Comparison of ENCODE assay signal across 8 cellular contexts in genomic region chr2:32627441-32627900, GRCh38. TPM values are rescaled to one million over a fixed set of nuclear protein-coding genes. Genes with fewer than 3 reads are reported as not detected.
DNase-seq lines count a peak whose midpoint lies in the region; ATAC-seq and TF ChIP-seq lines count a peak whose summit lies in the region.

No MANE protein-coding gene starts in this region.

- no peak overlapping the region for H2BK120ac ChIP-seq in trophoblast cell (ENCODE audit: insufficient read depth, low read length, poor library complexity)

- no peak overlapping the region for H2BK12ac ChIP-seq in trophoblast cell (ENCODE audit: low read length)

- H3K4me2 ChIP-seq in trophoblast cell (ENCODE audit: low read length): peak overlapping the region; percentile 97

- H2AFZ ChIP-seq in trophoblast cell (ENCODE audit: insufficient read depth, low read length, poor library complexity): peak overlapping the region; percentile 68

- H3K9me3 ChIP-seq in heart left ventricle (no peaks in the 10 kb centered on the region), trophoblast cell (ENCODE audit: insufficient read depth, low read depth, low read length) (no peaks in the 10 kb centered on the region)

- H3K27me3 Mint-ChIP-seq in activated T-helper 2 cell treated with anti-CD3 and anti-CD28 coated beads, Interferon-gamma antibody, Interleukin-2, Interleukin-4, amounts not matched to agents 10 μg/mL and 5 μg/mL and 100 μg/mL, durations not matched to agents 14 hours and 24 hours and 36 hours (ENCODE audit: low read depth): no peaks in the 10 kb centered on the region

- peak overlapping the region; percentile 51 for H4K8ac ChIP-seq in trophoblast cell (ENCODE audit: low read depth, low read length)

- H3K79me2 ChIP-seq in trophoblast cell (ENCODE audit: control insufficient read depth, insufficient read depth, low read length, poor library complexity): peaks cover 2% of the 10 kb centered on the region

- H3K9me3 Mint-ChIP-seq in activated T-helper 2 cell treated with anti-CD3 and anti-CD28 coated beads, Interferon-gamma antibody, Interleukin-2, Interleukin-4, amounts not matched to agents 10 μg/mL and 5 μg/mL and 100 μg/mL, durations not matched to agents 14 hours and 24 hours and 36 hours: no peaks in the 10 kb centered on the region

- DNase-seq in DMS114 treated with DMSO at 0.1 percent for 48 hours (lab: John Stamatoyannopoulos, UW; ENCODE audit: unreplicated experiment) (peak; percentile 37), heart left ventricle (peak in 4 of 5 donors; percentile 30 to 57 (median 42)), trophoblast cell (peak; percentile 40 to 64), SIG-M5 (lab: John Stamatoyannopoulos, UW) (no peak), GDM1 (lab: John Stamatoyannopoulos, UW) (no peak)
- DNase-seq in activated T-helper 2 cell treated with anti-CD3 and anti-CD28 coated beads, Interferon-gamma antibody, Interleukin-2, Interleukin-4, amounts not matched to agents 10 μg/mL and 5 μg/mL and 100 μg/mL, durations not matched to agents 14 hours and 24 hours and 36 hours (ENCODE audit: low spot score): no peak

- H3K79me1 ChIP-seq in trophoblast cell (ENCODE audit: low read length): peaks cover 4% of the 10 kb centered on the region

- no peak overlapping the region for H2AK5ac ChIP-seq in trophoblast cell (ENCODE audit: low read length)

- peak overlapping the region; percentile 95 for H3K27ac Mint-ChIP-seq in activated T-helper 2 cell treated with anti-CD3 and anti-CD28 coated beads, Interferon-gamma antibody, Interleukin-2, Interleukin-4, amounts not matched to agents 10 μg/mL and 5 μg/mL and 100 μg/mL, durations not matched to agents 14 hours and 24 hours and 36 hours

- peak overlapping the region; percentile 67 for H4K12ac ChIP-seq in trophoblast cell (ENCODE audit: low read depth, low read length)

- H3K36me3 Mint-ChIP-seq in activated T-helper 2 cell treated with anti-CD3 and anti-CD28 coated beads, Interferon-gamma antibody, Interleukin-2, Interleukin-4, amounts not matched to agents 10 μg/mL and 5 μg/mL and 100 μg/mL, durations not matched to agents 14 hours and 24 hours and 36 hours (ENCODE audit: low read depth): peaks cover 34% of the 10 kb centered on the region

- TF ChIP-seq POLR2A in heart left ventricle (IDR thresholded peaks at IDR 0.05): no peak

- no peak overlapping the region for H2BK5ac ChIP-seq in trophoblast cell (ENCODE audit: low read depth, low read length, poor library complexity)

- WGBS in heart left ventricle, 4 donors: 1 to 6% (median 2%) methylated on average over 9 to 19 of the region's 19 CpGs
- no CpG with 5 or more reads among the region's 19 CpGs for WGBS in trophoblast cell (ENCODE audit: extremely low coverage, insufficient coverage, insufficient read length)

- peak overlapping the region; percentile 18 for H3K9ac ChIP-seq in trophoblast cell (ENCODE audit: low read length)

- H3K4me3 ChIP-seq in heart left ventricle (peak overlapping the region; percentile 68 to 95 (median 76)), trophoblast cell (ENCODE audit: low read depth, low read length) (peak overlapping the region; percentile 65)

- H3K14ac ChIP-seq in trophoblast cell (ENCODE audit: low read length): peak overlapping the region; percentile 24

- H3K36me3 ChIP-seq in heart left ventricle (peaks cover 0 to 26% (median 21%) of the 10 kb centered on the region in 9 donors), trophoblast cell (ENCODE audit: control insufficient read depth in 1 of 2, insufficient read depth in 2 of 2, low read length in 2 of 2) (peaks cover 4 to 5% of the 10 kb centered on the region in 2 experiments)

- no peak overlapping the region for H3K18ac ChIP-seq in trophoblast cell (ENCODE audit: low read length)

- ATAC-seq in GM21367 (IDR thresholded peaks at IDR 0.05; ENCODE audit: unreplicated experiment): peak; percentile 25
- ATAC-seq in HG03575 (IDR thresholded peaks at IDR 0.05; ENCODE audit: extremely low read depth, insufficient number of reproducible peaks, low FRiP score, unreplicated experiment): peak; percentile 17
- ATAC-seq in heart left ventricle: peak; percentile 25 to 63 (median 52)

- H3K27me3 ChIP-seq in heart left ventricle: no peaks in the 10 kb centered on the region
- no peaks in the 10 kb centered on the region for H3K27me3 ChIP-seq in trophoblast cell (ENCODE audit: insufficient read depth, low read length)

- H3K4me3 Mint-ChIP-seq in activated T-helper 2 cell treated with anti-CD3 and anti-CD28 coated beads, Interferon-gamma antibody, Interleukin-2, Interleukin-4, amounts not matched to agents 10 μg/mL and 5 μg/mL and 100 μg/mL, durations not matched to agents 14 hours and 24 hours and 36 hours (ENCODE audit: low read depth): peak overlapping the region; percentile 95

- peak in 5 of 12 donors; percentile 21 to 42 (median 25) for TF ChIP-seq CTCF in heart left ventricle (IDR thresholded peaks at IDR 0.05)

- no peak overlapping the region for H4K91ac ChIP-seq in trophoblast cell (ENCODE audit: low read depth, low read length)

- no peak overlapping the region for H3K23ac ChIP-seq in trophoblast cell (ENCODE audit: low read length)

- H3K4ac ChIP-seq in trophoblast cell (ENCODE audit: low read depth, low read length): no peak overlapping the region

- H3K4me1 ChIP-seq in heart left ventricle (peaks cover 0 to 30% (median 17%) of the 10 kb centered on the region in 12 donors), trophoblast cell (ENCODE audit: control insufficient read depth in 1 of 2, insufficient read depth in 2 of 2, low read length in 2 of 2) (peaks cover 0 to 5% of the 10 kb centered on the region in 2 experiments)

- H3K27ac ChIP-seq in heart left ventricle: peak overlapping the region in 11 of 12 donors; percentile 17 to 78 (median 67)
- H3K27ac ChIP-seq in trophoblast cell (ENCODE audit: low read depth, low read length): no peak overlapping the region

- H3K4me1 Mint-ChIP-seq in activated T-helper 2 cell treated with anti-CD3 and anti-CD28 coated beads, Interferon-gamma antibody, Interleukin-2, Interleukin-4, amounts not matched to agents 10 μg/mL and 5 μg/mL and 100 μg/mL, durations not matched to agents 14 hours and 24 hours and 36 hours (ENCODE audit: low read depth): peaks cover 26% of the 10 kb centered on the region

- intact Hi-C loops in activated T-helper 2 cell treated with anti-CD3 and anti-CD28 coated beads, Interferon-gamma antibody, Interleukin-2, Interleukin-4, amounts not matched to agents 10 μg/mL and 5 μg/mL and 100 μg/mL, durations not matched to agents 14 hours and 24 hours and 36 hours (cut with micrococcal nuclease): loop anchor here (2.0 to 5.0 kb wide), 3 partner anchors 35 to 970 kb away; partner anchors contain the start of genes FAM98A and LTBP1
- intact Hi-C loops in heart left ventricle (cut with DNase I): loop anchor here in 1 of 10 donors (10.0 kb wide), 1 partner anchor 397 kb away; no protein-coding TSS in a partner anchor

RNA-seq across cellular contexts. Expression of gene TTC27, which starts 0.4 kb away (rescaled TPM):
- total RNA-seq in activated T-helper 2 cell treated with anti-CD3 and anti-CD28 coated beads, Interferon-gamma antibody, Interleukin-2, Interleukin-4, amounts not matched to agents 10 μg/mL and 5 μg/mL and 100 μg/mL, durations not matched to agents 14 hours and 24 hours and 36 hours: 38.8 and 44.9 TPM in 2 replicates
- total RNA-seq in heart left ventricle: 10 to 100 TPM in 6 of 9 donors, 1 to 10 TPM in 3; 8.0 to 18.1 (median 11.0) TPM
- 10 to 100 TPM in 1 of 2 donors, 1 to 10 TPM in 1; 5.2 to 15.9 TPM for polyA plus RNA-seq in heart left ventricle
- polyA plus RNA-seq in trophoblast cell (2013): 10.8 and 11.5 TPM in 2 replicates

Comparison
In these comparisons a context has a peak if more than half of its experiments do, and no peak if none do; other contexts are left out.
1. DNase-seq: peak in DMS114 treated with DMSO at 0.1 percent for 48 hours (single experiment), heart left ventricle (4 of 5) and trophoblast cell (2 of 2); none in activated T-helper 2 cell treated with anti-CD3 and anti-CD28 coated beads, Interferon-gamma antibody, Interleukin-2, Interleukin-4, amounts not matched to agents 10 μg/mL and 5 μg/mL and 100 μg/mL, durations not matched to agents 14 hours and 24 hours and 36 hours (single experiment), SIG-M5 (single experiment) and GDM1 (single experiment).
2. Peak in every context shown above with its lines, with median percentiles within 50 percentile points of each other: ATAC-seq.